ENCODE assay signal across 7 cellular contexts in genomic region chr7:42843209-42843800, GRCh38.
A peak's percentile ranks its signal among the peaks of the same experiment; 100 is the strongest.
DNase-seq lines count a peak whose midpoint lies in the region; ATAC-seq and TF ChIP-seq lines count a peak whose summit lies in the region.

No MANE protein-coding gene starts in this region.

- TF ChIP-seq RAD21 in HCT116 (IDR thresholded peaks at IDR 0.05; ENCODE audit: low read depth): peak; percentile 65

- H3K27me3 ChIP-seq in HCT116 (ENCODE audit: insufficient read depth, low read length): peaks cover 26% of the 10 kb centered on the region; the same call in 1 of the 2 replicates
- no peaks in the 10 kb centered on the region for H3K27me3 ChIP-seq in colonic mucosa

- TF ChIP-seq POLR2A in HCT116 (IDR thresholded peaks at IDR 0.05; ENCODE audit: borderline replicate concordance, extremely low read depth, insufficient read depth, insufficient read length): no peak

- CTCF ChIA-PET in HCT116 (lab: Charles Lee): interaction anchor here (0.9 to 2.1 kb wide), 5 partner anchors 9 to 903 kb away, joined by 3 to 19 read pairs (median 8); no protein-coding TSS in a partner anchor

- H3K9ac ChIP-seq in HCT116 (ENCODE audit: low read length) (no peak overlapping the region), colonic mucosa (ENCODE audit: low read depth in 2 of 2, low read length in 2 of 2) (no peak overlapping the region)

- H3K4me3 ChIP-seq in HCT116 (replicated peaks in 1 of 2; ENCODE audit: low read depth in 1 of 2, low read length in 2 of 2): no peak overlapping the region
- H3K4me3 ChIP-seq in colonic mucosa: no peak overlapping the region

- H3K9me2 ChIP-seq in HCT116 (ENCODE audit: insufficient read depth): no peaks in the 10 kb centered on the region

- POLR2A ChIA-PET in HCT116 (lab: Charles Lee): no interaction called here

- DNase-seq in ELF-1 (ENCODE audit: low read depth, low spot score) (peak; percentile 47), HCT116 (ENCODE audit: low read depth, low spot score) (peak; percentile 8), NCI-H748 (lab: John Stamatoyannopoulos, UW; ENCODE audit: unreplicated experiment) (peak; percentile 60), colonic mucosa (peak; percentile 33), medulla oblongata (ENCODE audit: extremely low spot score) (peak; percentile 69)

- no peaks in the 10 kb centered on the region for H3K9me3 ChIP-seq in HCT116 (ENCODE audit: control insufficient read depth in 1 of 2, insufficient read depth in 1 of 2, low read depth in 1 of 2, low read length in 2 of 2)
- no peaks in the 10 kb centered on the region for H3K9me3 ChIP-seq in colonic mucosa

- no TSS peak for BruUV-seq in HCT116 (replicated peaks; lab: Mats Ljungman, UMichigan)

- no peaks in the 10 kb centered on the region for H3K4me1 ChIP-seq in HCT116 (ENCODE audit: control insufficient read depth in 1 of 2, insufficient read depth in 2 of 2, low read length in 2 of 2)
- H3K4me1 ChIP-seq in colonic mucosa: no peaks in the 10 kb centered on the region

- H3K27ac ChIP-seq in HCT116 (ENCODE audit: low read depth, low read length) (no peak overlapping the region), colonic mucosa (no peak overlapping the region)

- no peaks in the 10 kb centered on the region for H4K20me1 ChIP-seq in HCT116 (ENCODE audit: insufficient read depth)

- RAD21 ChIA-PET in HCT116 (lab: Charles Lee; ENCODE audit: low non-redundant PET in 1 of 2, low total read pairs in 2 of 2, uncharacterized antibody in 2 of 2, unreplicated experiment in 2 of 2): interaction anchor here in 1 of 2 experiments (0.8 to 1.7 kb wide), 2 partner anchors 829 to 902 kb away, joined by 3 to 5 read pairs; no protein-coding TSS in a partner anchor

- intact Hi-C loops in HCT116 (cut with micrococcal nuclease): loop anchor here (2.0 kb wide), 2 partner anchors 865 to 901 kb away; no protein-coding TSS in a partner anchor
- intact Hi-C loops in colonic mucosa (cut with DNase I): loop anchor here (5.0 kb wide), 1 partner anchor 901 kb away; no protein-coding TSS in a partner anchor

- H3K36me3 ChIP-seq in HCT116 (ENCODE audit: control insufficient read depth in 1 of 2, insufficient read depth in 2 of 2, low read length in 2 of 2) (no peaks in the 10 kb centered on the region; a peak in 1 of 4 replicates), colonic mucosa (no peaks in the 10 kb centered on the region)

- no peak overlapping the region for H3K4me2 ChIP-seq in HCT116 (ENCODE audit: low read length)

- H3K79me2 ChIP-seq in HCT116 (ENCODE audit: insufficient read depth, low read length): no peaks in the 10 kb centered on the region

- TF ChIP-seq CTCF in HCT116 (IDR thresholded peaks at IDR 0.05 in 2 of 3, conservative IDR thresholded peaks at IDR 0.05 in 1 of 3; ENCODE audit: borderline replicate concordance in 1 of 3, insufficient read depth in 1 of 3, low read depth in 2 of 3, low read length in 2 of 3) (peak; percentile 43 to 47 (median 44); a peak in 5 of 6 replicates), colonic mucosa (IDR thresholded peaks at IDR 0.05) (peak; percentile 17)

- H2AFZ ChIP-seq in HCT116 (ENCODE audit: low read depth, low read length, poor library complexity, severe bottlenecking): no peak overlapping the region

- ATAC-seq in HCT116: peak; percentile 96
- ATAC-seq in HG02970 (IDR thresholded peaks at IDR 0.05; ENCODE audit: low FRiP score, unreplicated experiment): no peak
- no peak for ATAC-seq in activated CD4-positive, CD25-positive, alpha-beta regulatory T cell treated with anti-CD3 and anti-CD28 coated beads, Interleukin-2, amount 50 U/mL, for 24 hours

TF ChIP-seq in HCT116, 20 proteins besides CTCF, POLR2A, EP300 and RAD21:
- TF ChIP-seq EZH2 (IDR thresholded peaks at IDR 0.05): no peak
- TF ChIP-seq, protein P1, sequence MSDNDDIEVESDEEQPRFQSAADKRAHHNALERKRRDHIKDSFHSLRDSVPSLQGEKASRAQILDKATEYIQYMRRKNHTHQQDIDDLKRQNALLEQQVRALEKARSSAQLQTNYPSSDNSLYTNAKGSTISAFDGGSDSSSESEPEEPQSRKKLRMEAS (IDR thresholded peaks at IDR 0.05): no peak
- TF ChIP-seq REST (IDR thresholded peaks at IDR 0.05; ENCODE audit: low read depth): no peak
- no peak for TF ChIP-seq ZBTB33 (IDR thresholded peaks at IDR 0.05; ENCODE audit: extremely low read depth, insufficient replicate concordance, low read length)
- TF ChIP-seq CBX3 (IDR thresholded peaks at IDR 0.05; ENCODE audit: low read depth): no peak
- no peak for TF ChIP-seq EZH2phosphoT487 (IDR thresholded peaks at IDR 0.05; ENCODE audit: borderline replicate concordance)
- no peak for TF ChIP-seq JUND (IDR thresholded peaks at IDR 0.05)
- no peak for TF ChIP-seq SP1 (IDR thresholded peaks at IDR 0.05; ENCODE audit: low read depth)
- no peak for TF ChIP-seq TCF7L2 (IDR thresholded peaks at IDR 0.05; ENCODE audit: borderline replicate concordance, extremely low read depth, insufficient read depth, insufficient read length)
- no peak for TF ChIP-seq FOSL1 (IDR thresholded peaks at IDR 0.05; ENCODE audit: low read depth)
- no peak for TF ChIP-seq ZNF274 (IDR thresholded peaks at IDR 0.05; ENCODE audit: low read depth, low read length)
- no peak for TF ChIP-seq ATF3 (IDR thresholded peaks at IDR 0.05)
- no peak for TF ChIP-seq SIN3A (IDR thresholded peaks at IDR 0.05; ENCODE audit: low read depth)
- TF ChIP-seq EGR1 (IDR thresholded peaks at IDR 0.05; ENCODE audit: low read depth): no peak

Comparison
In these comparisons a context has a peak if more than half of its experiments do, and no peak if none do; other contexts are left out.
1. DNase-seq: peak in every context shown above with its lines; median percentile 69 in medulla oblongata; 60 in NCI-H748; 47 in ELF-1; 33 in colonic mucosa; 8 in HCT116.